ENCODE assay signal across 9 cellular contexts in genomic region chrX:24153796-24154189, GRCh38. TPM values are rescaled to one million over a fixed set of nuclear protein-coding genes. Genes with fewer than 3 reads are reported as not detected.
DNase-seq lines count a peak whose midpoint lies in the region; ATAC-seq, FAIRE-seq and TF ChIP-seq lines count a peak whose summit lies in the region.
"Had no signal": no experiment of that assay in that cellular context is flagged by ENCODE, and none has a peak within 500 bp of the region (broad histone marks: within the 10 kb centered on the region; RNA-seq: fewer than 3 reads in every experiment).

No MANE protein-coding gene starts in this region.

- no peak for ATAC-seq in activated B cell treated with CpG ODN at 0.5 μM for 24 hours (ENCODE audit: low read depth)
- no peak for ATAC-seq in HG03457 (IDR thresholded peaks at IDR 0.05; ENCODE audit: unreplicated experiment)
- no peak for ATAC-seq in GM21360 (IDR thresholded peaks at IDR 0.05; ENCODE audit: unreplicated experiment)
- ATAC-seq: stimulated activated naive B cell treated with anti-CD40 and anti-IgM and Interleukin-4, amounts not matched to agents 10 μg/mL and 1 μg/mL and 100 μg/mL, for 72 hours had no signal

- FAIRE-seq in islet of Langerhans (lab: Jason Lieb, UNC): peak; percentile 86

- no peak for TF ChIP-seq CTCF in activated B cell treated with CpG ODN at 0.5 μM for 24 hours (IDR thresholded peaks at IDR 0.05)
- TF ChIP-seq CTCF in transverse colon (IDR thresholded peaks at IDR 0.05): no peak

- no peak for TF ChIP-seq POLR2A in transverse colon (IDR thresholded peaks at IDR 0.05)

- H3K36me3 Mint-ChIP-seq in activated naive CD4-positive, alpha-beta T cell treated with anti-CD3 and anti-CD28 coated beads, Interleukin-2, amount 50 U/mL, for 24 hours: peaks cover 15% of the 10 kb centered on the region
- H3K36me3 Mint-ChIP-seq in activated naive CD4-positive, alpha-beta T cell treated with anti-CD3 and anti-CD28 coated beads, Interleukin-2, amount 10 ng/mL, durations not matched to agents 7 days and 5 days: peaks cover 35% of the 10 kb centered on the region
- H3K36me3 Mint-ChIP-seq in activated B cell treated with CpG ODN at 0.5 μM for 24 hours (ENCODE audit: low read depth): peaks cover 39% of the 10 kb centered on the region

- no peak overlapping the region for H3K4me3 ChIP-seq in transverse colon

- H3K27ac ChIP-seq in transverse colon: peak overlapping the region; percentile 27 to 97 (median 42)

- no peaks in the 10 kb centered on the region for H3K27me3 Mint-ChIP-seq in activated naive CD4-positive, alpha-beta T cell treated with anti-CD3 and anti-CD28 coated beads, Interleukin-2, amount 50 U/mL, for 24 hours
- H3K27me3 Mint-ChIP-seq in activated naive CD4-positive, alpha-beta T cell treated with anti-CD3 and anti-CD28 coated beads, Interleukin-2, amount 10 ng/mL, durations not matched to agents 7 days and 5 days: no peaks in the 10 kb centered on the region
- H3K27me3 Mint-ChIP-seq in activated B cell treated with CpG ODN at 0.5 μM for 24 hours: no peaks in the 10 kb centered on the region
- H3K27me3 Mint-ChIP-seq: stimulated activated naive B cell treated with anti-CD40 and anti-IgM and Interleukin-4, amounts not matched to agents 10 μg/mL and 1 μg/mL and 100 μg/mL, for 72 hours had no signal

- no peak overlapping the region for H3K27ac Mint-ChIP-seq in activated naive CD4-positive, alpha-beta T cell treated with anti-CD3 and anti-CD28 coated beads, Interleukin-2, amount 50 U/mL, for 24 hours
- no peak overlapping the region for H3K27ac Mint-ChIP-seq in activated naive CD4-positive, alpha-beta T cell treated with anti-CD3 and anti-CD28 coated beads, Interleukin-2, amount 10 ng/mL, durations not matched to agents 7 days and 5 days
- peak overlapping the region; percentile 81 for H3K27ac Mint-ChIP-seq in activated B cell treated with CpG ODN at 0.5 μM for 24 hours

- POLR2A ChIA-PET in activated B cell treated with CpG ODN at 0.5 μM for 24 hours (lab: Charles Lee): no interaction called here

- H3K4me1 Mint-ChIP-seq in activated naive CD4-positive, alpha-beta T cell treated with anti-CD3 and anti-CD28 coated beads, Interleukin-2, amount 50 U/mL, for 24 hours: peaks cover 58% of the 10 kb centered on the region
- H3K4me1 Mint-ChIP-seq in activated naive CD4-positive, alpha-beta T cell treated with anti-CD3 and anti-CD28 coated beads, Interleukin-2, amount 10 ng/mL, durations not matched to agents 7 days and 5 days: peaks cover 47% of the 10 kb centered on the region
- peaks cover 56% of the 10 kb centered on the region for H3K4me1 Mint-ChIP-seq in activated B cell treated with CpG ODN at 0.5 μM for 24 hours

- WGBS in transverse colon (ENCODE audit: low coverage in 1 of 2), 2 donors: 31 to 61% methylated on average over 2 of the region's 2 CpGs

- no peak for TF ChIP-seq EP300 in transverse colon (IDR thresholded peaks at IDR 0.05; ENCODE audit: low read depth)

- H3K27me3 ChIP-seq in transverse colon: no peaks in the 10 kb centered on the region

- no peaks in the 10 kb centered on the region for H3K9me3 Mint-ChIP-seq in activated naive CD4-positive, alpha-beta T cell treated with anti-CD3 and anti-CD28 coated beads, Interleukin-2, amount 50 U/mL, for 24 hours
- no peaks in the 10 kb centered on the region for H3K9me3 Mint-ChIP-seq in activated naive CD4-positive, alpha-beta T cell treated with anti-CD3 and anti-CD28 coated beads, Interleukin-2, amount 10 ng/mL, durations not matched to agents 7 days and 5 days
- H3K9me3 Mint-ChIP-seq in activated B cell treated with CpG ODN at 0.5 μM for 24 hours: no peaks in the 10 kb centered on the region
- H3K9me3 Mint-ChIP-seq: stimulated activated naive B cell treated with anti-CD40 and anti-IgM and Interleukin-4, amounts not matched to agents 10 μg/mL and 1 μg/mL and 100 μg/mL, for 72 hours had no signal

- no peaks in the 10 kb centered on the region for H3K9me3 ChIP-seq in transverse colon

- intact Hi-C loops in activated B cell treated with CpG ODN at 0.5 μM for 24 hours (cut with micrococcal nuclease) (loop anchor here (5.0 to 10.0 kb wide), 3 partner anchors 49 to 459 kb away; no protein-coding TSS in a partner anchor), transverse colon (cut with DNase I; ENCODE audit: low total_unique reads) (loop anchor here (10.0 kb wide), 1 partner anchor 99 kb away; the partner anchor contains the start of gene EIF2S3)

- DNase-seq in activated naive CD4-positive, alpha-beta T cell treated with anti-CD3 and anti-CD28 coated beads, Interleukin-2, amount 10 ng/mL, durations not matched to agents 7 days and 5 days: no peak
- no peak for DNase-seq in activated B cell treated with CpG ODN at 0.5 μM for 24 hours
- no peak for DNase-seq in transverse colon
- no peak for DNase-seq in HuH-7 (ENCODE audit: low spot score)
- DNase-seq: stimulated activated naive B cell treated with anti-CD40 and anti-IgM and Interleukin-4, amounts not matched to agents 10 μg/mL and 1 μg/mL and 100 μg/mL, for 72 hours had no signal

- no peaks in the 10 kb centered on the region for H3K36me3 ChIP-seq in transverse colon

- in situ Hi-C loops in transverse colon (cut with MboI; ENCODE audit: low pct_ligation_motif_present in 1 of 4, low pct_unique_long_range_greater_than_20kb in 1 of 4, low sequenced_read_pairs in 3 of 4): no loop called here

- H3K4me1 ChIP-seq in transverse colon: peaks cover 19 to 51% (median 39%) of the 10 kb centered on the region in 4 donors

- peak overlapping the region; percentile 97 for H3K4me3 Mint-ChIP-seq in activated naive CD4-positive, alpha-beta T cell treated with anti-CD3 and anti-CD28 coated beads, Interleukin-2, amount 50 U/mL, for 24 hours
- no peak overlapping the region for H3K4me3 Mint-ChIP-seq in activated naive CD4-positive, alpha-beta T cell treated with anti-CD3 and anti-CD28 coated beads, Interleukin-2, amount 10 ng/mL, durations not matched to agents 7 days and 5 days
- peak overlapping the region; percentile 73 for H3K4me3 Mint-ChIP-seq in activated B cell treated with CpG ODN at 0.5 μM for 24 hours

- CTCF ChIA-PET in activated naive CD4-positive, alpha-beta T cell treated with anti-CD3 and anti-CD28 coated beads, Interleukin-2, amount 10 ng/mL, durations not matched to agents 7 days and 5 days (lab: Charles Lee): no interaction called here
- CTCF ChIA-PET in activated B cell treated with CpG ODN at 0.5 μM for 24 hours (lab: Charles Lee): no interaction called here

RNA-seq across cellular contexts. Expression of gene ZFX, which starts 4.3 kb away (rescaled TPM):
- 55.4 and 67.0 TPM in 2 replicates for total RNA-seq in activated B cell treated with CpG ODN at 0.5 μM for 24 hours
- total RNA-seq in transverse colon: 10 to 100 TPM; 33.7 to 50.5 (median 47.4) TPM
